In the genomic region with DNA sequence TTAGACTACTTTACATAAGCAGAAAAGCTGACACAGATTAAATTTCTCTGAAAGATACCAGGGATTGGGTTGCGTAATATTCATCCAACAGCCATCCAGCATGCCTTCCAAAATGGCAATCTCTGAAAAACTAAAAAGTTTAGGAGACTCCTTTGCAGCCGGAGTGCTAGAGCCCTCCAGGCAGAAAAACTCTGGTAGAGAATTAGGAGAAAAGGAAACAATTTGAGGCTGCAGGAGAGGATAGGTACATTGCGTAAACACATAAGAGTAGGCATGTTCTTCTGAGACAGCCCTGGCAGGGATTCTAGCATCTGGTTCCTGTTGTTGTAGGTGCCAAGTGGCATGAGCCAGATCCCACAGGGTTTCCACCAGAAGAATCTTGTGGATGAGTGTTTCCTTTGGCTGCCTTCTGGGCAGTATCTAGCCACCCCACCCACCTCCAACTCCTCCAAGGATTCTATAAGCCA, we compare ENCODE assay signal across 14 cellular contexts.
DNase-seq lines count a peak whose midpoint lies in the region; TF ChIP-seq lines count a peak whose summit lies in the region.
"Had no signal": no experiment of that assay in that cellular context is flagged by ENCODE, and none has a peak within 500 bp of the region (broad histone marks: within the 10 kb centered on the region; RNA-seq: fewer than 3 reads in every experiment).

No MANE protein-coding gene starts in this region.

- H3K23ac ChIP-seq in neuronal stem cell (ENCODE audit: low read depth, low read length, poor library complexity): no peak overlapping the region

- no TSS peak for BruUV-seq in Caco-2 (replicated peaks; lab: Mats Ljungman, UMichigan)

- H3K9me3 Mint-ChIP-seq in Caco-2 (ENCODE audit: unreplicated experiment): no peaks in the 10 kb centered on the region

- H4K8ac ChIP-seq in neuronal stem cell (ENCODE audit: low read depth, low read length): no peak overlapping the region

- no peak for TF ChIP-seq CTCF in Caco-2 (IDR thresholded peaks at IDR 0.05; ENCODE audit: insufficient read depth in 1 of 2, low read depth in 1 of 2, low read length in 1 of 2, severe bottlenecking in 1 of 2, unreplicated experiment in 1 of 2)

- WGBS in neuronal stem cell (ENCODE audit: extremely low coverage in 2 of 2, insufficient read length in 2 of 2, insufficient replicate concordance in 1 of 2), 2 donors: no CpG with 5 or more reads among the region's 3 CpGs

- peak; percentile 82 for DNase-seq in AG08395 (ENCODE audit: low spot score)
- peak; percentile 75 for DNase-seq in LHCN-M2 (ENCODE audit: low read depth)
- peak; percentile 26 for DNase-seq in epidermal melanocyte (ENCODE audit: insufficient read length, low spot score)
- DNase-seq in myocyte (ENCODE audit: low read depth): peak; percentile 51
- DNase-seq in T-helper 1 cell: no peak
- no peak for DNase-seq in Caco-2
- no peak for DNase-seq in kidney glomerular epithelial cell (lab: John Stamatoyannopoulos, UW)
- no peak for DNase-seq in neuronal stem cell (ENCODE audit: low spot score)
- DNase-seq: amygdala; GF-D8; NCI-H1105; NCI-H524 treated with DMSO at 0.1 percent for 48 hours; stimulated activated CD8-positive, alpha-beta memory T cell treated with anti-CD3 and anti-CD28 coated beads, Interleukin-4, amount 100 ng/mL, for 48 hours had no signal

- H3K4me1 ChIP-seq in Caco-2 (no peaks in the 10 kb centered on the region), neuronal stem cell (ENCODE audit: control insufficient read depth in 2 of 2, insufficient read depth in 1 of 2, low read depth in 1 of 2, low read length in 2 of 2) (no peaks in the 10 kb centered on the region)

- no peak overlapping the region for H3K27ac ChIP-seq in neuronal stem cell (replicated peaks; ENCODE audit: low read length)
- H3K27ac ChIP-seq: C4-2B had no signal

- no peak overlapping the region for H2AFZ ChIP-seq in neuronal stem cell (ENCODE audit: low read length)

- no peaks in the 10 kb centered on the region for H3K79me1 ChIP-seq in neuronal stem cell (ENCODE audit: low read depth, low read length)

- H3K27me3 ChIP-seq in Caco-2 (replicated peaks; ENCODE audit: control insufficient read depth, insufficient read depth, low read length) (no peaks in the 10 kb centered on the region), neuronal stem cell (ENCODE audit: control insufficient read depth in 3 of 3, insufficient read depth in 3 of 3, low read depth in 1 of 3, low read length in 3 of 3) (no peaks in the 10 kb centered on the region)

- POLR2A ChIA-PET in Caco-2 (lab: Charles Lee): no interaction called here

- CTCF ChIA-PET in Caco-2 (lab: Charles Lee): no interaction called here

- intact Hi-C loops in Caco-2 (cut with micrococcal nuclease; ENCODE audit: unreplicated experiment): no loop called here

- H3K4me3 ChIP-seq in Caco-2 (ENCODE audit: low read depth, low read length) (no peak overlapping the region), neuronal stem cell (ENCODE audit: low read length in 2 of 2) (no peak overlapping the region)

- no peak overlapping the region for H3K14ac ChIP-seq in neuronal stem cell (ENCODE audit: low read length)

- no peak overlapping the region for H4K91ac ChIP-seq in neuronal stem cell (ENCODE audit: low read depth, low read length, poor library complexity)

- no peak overlapping the region for H2BK5ac ChIP-seq in neuronal stem cell (ENCODE audit: low read length)

- H2BK120ac ChIP-seq in neuronal stem cell (ENCODE audit: low read depth, low read length): no peak overlapping the region

- H3K36me3 ChIP-seq in Caco-2 (ENCODE audit: control insufficient read depth, insufficient read depth, low read length): no peaks in the 10 kb centered on the region
- no peaks in the 10 kb centered on the region for H3K36me3 ChIP-seq in neuronal stem cell (replicated peaks in 1 of 2; ENCODE audit: control insufficient read depth in 2 of 2, insufficient read depth in 2 of 2, low read length in 2 of 2)

- no peak overlapping the region for H3K18ac ChIP-seq in neuronal stem cell (ENCODE audit: low read length)

- H2AK5ac ChIP-seq in neuronal stem cell (ENCODE audit: low read depth, low read length): no peak overlapping the region

- no peak overlapping the region for H2BK12ac ChIP-seq in neuronal stem cell (ENCODE audit: low read length)

- H3K9ac ChIP-seq in neuronal stem cell (ENCODE audit: low read depth, low read length, poor library complexity): no peak overlapping the region

- no peak overlapping the region for H3K4me3 Mint-ChIP-seq in Caco-2 (ENCODE audit: unreplicated experiment)

- H3K4me2 ChIP-seq in neuronal stem cell (ENCODE audit: insufficient read depth, low read length, poor library complexity, severe bottlenecking): no peak overlapping the region

- no peaks in the 10 kb centered on the region for H3K4me1 Mint-ChIP-seq in Caco-2 (ENCODE audit: low read depth, unreplicated experiment)

- H3K9me3 ChIP-seq in Caco-2: no peaks in the 10 kb centered on the region
- no peaks in the 10 kb centered on the region for H3K9me3 ChIP-seq in neuronal stem cell (replicated peaks in 1 of 2; ENCODE audit: control insufficient read depth in 2 of 2, insufficient read depth in 1 of 2, low read depth in 1 of 2, low read length in 2 of 2)

- no peak overlapping the region for H3K27ac Mint-ChIP-seq in Caco-2 (ENCODE audit: unreplicated experiment)

- H2BK15ac ChIP-seq in neuronal stem cell (ENCODE audit: low read length): no peak overlapping the region

- no peaks in the 10 kb centered on the region for H3K36me3 Mint-ChIP-seq in Caco-2 (ENCODE audit: insufficient read depth, unreplicated experiment)

- H3K4ac ChIP-seq in neuronal stem cell (ENCODE audit: low read length): no peak overlapping the region

- no peaks in the 10 kb centered on the region for H3K27me3 Mint-ChIP-seq in Caco-2 (ENCODE audit: insufficient read depth, unreplicated experiment)

Comparison
In these comparisons a context has a peak if more than half of its experiments do, and no peak if none do; other contexts are left out.
1. DNase-seq: peak in AG08395 (single experiment), LHCN-M2 (single experiment), epidermal melanocyte (single experiment) and myocyte (single experiment); none in T-helper 1 cell (0 of 5), Caco-2 (0 of 2), kidney glomerular epithelial cell (single experiment) and neuronal stem cell (single experiment).